In the genomic region with DNA sequence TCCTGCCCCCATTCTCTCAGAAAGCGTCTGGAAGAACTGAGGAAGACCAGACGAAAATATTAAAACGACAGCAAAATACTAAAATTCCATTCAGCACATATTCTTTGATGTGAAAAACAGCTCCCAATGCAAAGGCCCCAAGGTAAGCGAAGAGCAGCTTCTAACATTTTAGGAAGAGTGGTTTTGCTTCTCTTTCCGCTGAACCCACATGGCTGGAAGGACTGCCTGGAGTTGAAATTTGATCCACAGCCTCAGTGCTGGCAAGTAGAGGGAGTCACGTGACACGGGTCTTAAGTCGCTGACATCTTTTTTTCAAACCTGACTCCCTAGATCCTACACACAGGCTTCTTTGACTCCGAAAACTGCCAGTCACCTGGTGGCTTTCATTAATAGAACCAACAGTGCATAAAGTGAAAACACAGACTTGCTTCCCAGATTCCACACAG, we compare ENCODE assay signal across 8 cellular contexts. TPM values are rescaled to one million over a fixed set of nuclear protein-coding genes. Genes with fewer than 3 reads are reported as not detected.
A peak's percentile ranks its signal among the peaks of the same experiment; 100 is the strongest.
DNase-seq lines count a peak whose midpoint lies in the region; ATAC-seq and TF ChIP-seq lines count a peak whose summit lies in the region.

FAM13A (minus strand) TSS at position 233 of the 446 bp plus-strand sequence; CDS start at position 12, 221 bp downstream.

- no peaks in the 10 kb centered on the region for H3K27me3 ChIP-seq in GM23248 (replicated peaks; ENCODE audit: insufficient read depth)

- ATAC-seq in naive B cell (ENCODE audit: low read depth in 2 of 2) (peak in 1 of 2 donors; percentile 43), HG03571 (IDR thresholded peaks at IDR 0.05; ENCODE audit: unreplicated experiment) (no peak)

- H3K4me1 ChIP-seq in GM23248 (ENCODE audit: insufficient read depth), result peaks cover 24% of the 10 kb centered on the region

- no peaks in the 10 kb centered on the region for H3K9me3 ChIP-seq in GM23248 (ENCODE audit: low read depth)

- H3K9ac ChIP-seq in GM23248, result peak within 1 kb of the TSS; percentile 78

- WGBS in GM23248 (ENCODE audit: low coverage in 1 of 2, low lambda C conversion rate in 2 of 2, missing lambda C conversion rate in 2 of 2), 2 experiments, result 1 to 2% methylated on average over 9 of the region's 9 CpGs

- in situ Hi-C loops in GM23248 (cut with MboI), result no loop called here

- H3K27ac Mint-ChIP-seq in naive B cell, result peak within 1 kb of the TSS in 3 of 6 donors; percentile 15 to 81 (median 55)

- peak within 1 kb of the TSS; percentile 99 for H2AFZ ChIP-seq in GM23248

- H3K36me3 Mint-ChIP-seq in naive B cell, result peaks cover 0 to 24% of the 10 kb centered on the region in 2 donors

- peaks cover 0 to 4% (median 3%) of the 10 kb centered on the region in 3 donors for H3K27me3 Mint-ChIP-seq in naive B cell

- DNase-seq in COR-L47 (lab: John Stamatoyannopoulos, UW) (peak; percentile 94), GM23248 (peak; percentile 98), NCI-H1417 treated with DMSO at 0.1 percent for 48 hours (lab: John Stamatoyannopoulos, UW) (peak; percentile 47), UCSD-AML1 (lab: John Stamatoyannopoulos, UW; ENCODE audit: unreplicated experiment) (peak; percentile 60), foreskin fibroblast (peak; percentile 89 to 96), naive B cell (no peak)
- no peak for DNase-seq in activated CD8-positive, alpha-beta memory T cell treated with anti-CD3 and anti-CD28 coated beads, Interleukin-2, amount 50 U/mL, for 48 hours

- H4K20me1 ChIP-seq in GM23248 (ENCODE audit: insufficient read depth), result no peaks in the 10 kb centered on the region

- H3K79me2 ChIP-seq in GM23248 (ENCODE audit: insufficient read depth), result peaks cover 42% of the 10 kb centered on the region

- H3K9me3 Mint-ChIP-seq in naive B cell, result peaks cover 0 to 23% (median 8%) of the 10 kb centered on the region in 7 donors

- H3K4me2 ChIP-seq in GM23248 (ENCODE audit: unreplicated experiment), result peak within 1 kb of the TSS; percentile 99

- H3K27ac ChIP-seq in GM23248, result peak within 1 kb of the TSS; percentile 74

- H3K4me3 Mint-ChIP-seq in naive B cell, result peak within 1 kb of the TSS; percentile 10 to 79 (median 58)

- H3K36me3 ChIP-seq in GM23248 (ENCODE audit: low read depth), result no peaks in the 10 kb centered on the region

- H3F3A ChIP-seq in GM23248 (ENCODE audit: insufficient read depth), result peaks cover 25% of the 10 kb centered on the region

- peaks cover 10 to 17% (median 13%) of the 10 kb centered on the region in 3 donors for H3K4me1 Mint-ChIP-seq in naive B cell

- H3K9me2 ChIP-seq in GM23248 (ENCODE audit: insufficient read depth), result no peaks in the 10 kb centered on the region

- no peak for TF ChIP-seq CTCF in foreskin fibroblast (IDR thresholded peaks at IDR 0.05; ENCODE audit: low read depth, low read length)

- H3K4me3 ChIP-seq in GM23248 (peak within 1 kb of the TSS; percentile 87), foreskin fibroblast (ENCODE audit: low read depth in 1 of 2, low read length in 2 of 2) (peak within 1 kb of the TSS; percentile 51 to 67)

RNA-seq across cellular contexts. Expression of gene FAM13A, which starts in this region (rescaled TPM):
- 6.6 and 7.8 TPM in 2 replicates for total RNA-seq in GM23248 (2014; rRNA removed; shearing (Covaris generic))
- polyA plus RNA-seq in GM23248 (2016; fragmentation: Nextera tagmentation; extraction: Ambion mirVana) (5.3 and 5.5 TPM in 2 replicates), naive B cell (ENCODE audit: low read depth in 6 of 6) (1 to 10 TPM in 1 of 6 donors, under 1 TPM in 5; 0.41 to 1.8 (median 0.61) TPM)

Comparison
In these comparisons a context has a peak if more than half of its experiments do, and no peak if none do; other contexts are left out.
1. DNase-seq: peak in COR-L47 (single experiment), GM23248 (single experiment), NCI-H1417 treated with DMSO at 0.1 percent for 48 hours (single experiment), UCSD-AML1 (single experiment) and foreskin fibroblast (2 of 2); none in naive B cell (single experiment) and activated CD8-positive, alpha-beta memory T cell treated with anti-CD3 and anti-CD28 coated beads, Interleukin-2, amount 50 U/mL, for 48 hours (single experiment).